26 cellular contexts compared by ENCODE assay signal in genomic region chrY:15510984-15511650, GRCh38.
"Had no signal": no experiment of that assay in that cellular context is flagged by ENCODE, and none has a peak within 500 bp of the region (broad histone marks: within the 10 kb centered on the region; RNA-seq: fewer than 3 reads in every experiment).

No MANE protein-coding gene starts in this region.

- DNase-seq: activated CD4-positive, alpha-beta memory T cell treated with anti-CD3 and anti-CD28 coated beads, Interleukin-2, amount 10 ng/mL, durations not matched to agents 7 days and 5 days; activated CD4-positive, alpha-beta T cell treated with anti-CD3 and anti-CD28 coated beads for 1 hour; activated CD4-positive, alpha-beta T cell treated with anti-CD3 and anti-CD28 coated beads for 4 hours; activated CD4-positive, alpha-beta T cell treated with anti-CD3 and anti-CD28 coated beads, Interleukin-2, amount 10 ng/mL, durations not matched to agents 7 days and 5 days; activated CD4-positive, alpha-beta T cell treated with anti-CD3 and anti-CD28 coated beads, Interleukin-2, amount 50 U/mL, for 4 hours; activated CD8-positive, alpha-beta memory T cell treated with anti-CD3 and anti-CD28 coated beads, Interleukin-2, amount 10 ng/mL, durations not matched to agents 7 days and 5 days; activated CD8-positive, alpha-beta memory T cell treated with anti-CD3 and anti-CD28 coated beads, Interleukin-2, amount 50 U/mL, for 4 hours; activated gamma-delta T cell; activated naive CD4-positive, alpha-beta T cell; activated naive CD4-positive, alpha-beta T cell treated with anti-CD3 and anti-CD28 coated beads, Interleukin-2, amount 10 ng/mL, durations not matched to agents 7 days and 5 days; activated naive CD8-positive, alpha-beta T cell treated with anti-CD3 and anti-CD28 coated beads, Interleukin-2, amount 10 ng/mL, durations not matched to agents 7 days and 5 days; activated T-cell treated with anti-CD3 and anti-CD28 coated beads, Interleukin-2, amount 50 U/mL, for 1 hour; activated T-cell treated with anti-CD3 and anti-CD28 coated beads, Interleukin-2, amount 50 U/mL, for 48 hours; central memory CD4-positive, alpha-beta T cell; cerebellar nuclear complex; colonic mucosa; effector CD8-positive, alpha-beta T cell; esophagus squamous epithelium; foreskin melanocyte; heart right ventricle; T-helper 2 cell had no signal

- H3K27me3 ChIP-seq: ascending aorta, breast epithelium, cardiac muscle cell, colonic mucosa, esophagus squamous epithelium, gastroesophageal sphincter, heart right ventricle had no signal

- H3K27ac ChIP-seq: ascending aorta, breast epithelium, cardiac muscle cell, colonic mucosa, epithelial cell of prostate, esophagus squamous epithelium, gastroesophageal sphincter, heart right ventricle had no signal

- H3K4me1 ChIP-seq: ascending aorta, breast epithelium, colonic mucosa, esophagus squamous epithelium, gastroesophageal sphincter, heart right ventricle had no signal

- H3K36me3 ChIP-seq: ascending aorta, breast epithelium, cardiac muscle cell, colonic mucosa, esophagus squamous epithelium, gastroesophageal sphincter, heart right ventricle had no signal

- H3K9me3 ChIP-seq: ascending aorta, breast epithelium, colonic mucosa, esophagus squamous epithelium, gastroesophageal sphincter, heart right ventricle had no signal

- H3K4me3 ChIP-seq: ascending aorta, breast epithelium, cardiac muscle cell, colonic mucosa, esophagus squamous epithelium, gastroesophageal sphincter, heart right ventricle had no signal
